ENCODE assay signal across 20 cellular contexts in the genomic region with DNA sequence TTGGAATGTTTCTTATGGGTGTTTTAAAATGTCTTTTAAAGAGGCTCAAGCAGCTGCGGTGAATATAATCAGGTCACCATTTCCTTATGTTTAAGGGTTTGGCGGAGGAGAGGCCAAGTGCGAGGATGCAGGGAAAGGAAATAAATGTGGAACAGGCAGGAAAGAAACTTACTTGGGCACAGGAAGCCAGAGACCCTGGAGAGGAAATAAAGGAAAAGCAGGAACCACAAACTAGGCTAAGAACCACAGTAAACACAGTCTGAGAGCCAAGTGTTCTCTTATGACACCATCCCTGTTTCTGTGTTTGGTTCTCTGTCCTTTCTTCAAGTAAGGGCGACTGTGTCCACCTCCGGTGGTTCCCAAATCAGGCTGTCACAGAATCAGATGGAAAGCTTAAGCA.
DNase-seq lines count a peak whose midpoint lies in the region; ATAC-seq and TF ChIP-seq lines count a peak whose summit lies in the region.
"Had no signal": no experiment of that assay in that cellular context is flagged by ENCODE, and none has a peak within 500 bp of the region (broad histone marks: within the 10 kb centered on the region; RNA-seq: fewer than 3 reads in every experiment).

No MANE protein-coding gene starts in this region.

- H3K4me2 ChIP-seq in neuronal stem cell (ENCODE audit: insufficient read depth, low read length, poor library complexity, severe bottlenecking), result no peak overlapping the region

- no peak for TF ChIP-seq POLR2A in spleen (IDR thresholded peaks at IDR 0.05)

- TF ChIP-seq CTCF in right atrium auricular region (IDR thresholded peaks at IDR 0.05) (no peak), spleen (IDR thresholded peaks at IDR 0.05 in 8 of 11, conservative IDR thresholded peaks at IDR 0.05 in 3 of 11) (no peak)

- no peaks in the 10 kb centered on the region for H3K79me1 ChIP-seq in neuronal stem cell (ENCODE audit: low read depth, low read length)

- no peak overlapping the region for H4K8ac ChIP-seq in neuronal stem cell (ENCODE audit: low read depth, low read length)

- H3K4me3 ChIP-seq in ACC112 (ENCODE audit: low read depth, low read length), result no peak overlapping the region
- no peak overlapping the region for H3K4me3 ChIP-seq in right atrium auricular region
- H3K4me3 ChIP-seq in spleen, result no peak overlapping the region
- no peak overlapping the region for H3K4me3 ChIP-seq in neuronal stem cell (ENCODE audit: low read length in 2 of 2)
- H3K4me3 ChIP-seq: mucosa of descending colon, SK-N-MC had no signal

- DNase-seq in UCSD-AML1 (lab: John Stamatoyannopoulos, UW; ENCODE audit: unreplicated experiment), result peak; percentile 21
- no peak for DNase-seq in right atrium auricular region (ENCODE audit: low spot score)
- DNase-seq in spleen, result no peak
- no peak for DNase-seq in ureter (ENCODE audit: low spot score)
- DNase-seq in neuronal stem cell (ENCODE audit: low spot score), result no peak
- no peak for DNase-seq in NCI-H510A (lab: John Stamatoyannopoulos, UW)
- DNase-seq: activated B cell treated with CpG ODN at 0.5 μM for 24 hours; activated CD8-positive, alpha-beta T cell treated with anti-CD3 and anti-CD28 coated beads, Interleukin-2, amount 10 ng/mL, durations not matched to agents 7 days and 5 days; activated T-cell treated with anti-CD3 and anti-CD28 coated beads, Interleukin-2, amount 50 U/mL, for 72 hours; CD4-positive, CD25-positive, alpha-beta regulatory T cell; cortex of kidney; foreskin fibroblast; mucosa of descending colon; NCI-H345 had no signal

- no peak overlapping the region for H3K4ac ChIP-seq in neuronal stem cell (ENCODE audit: low read length)

- no peak overlapping the region for H3K23ac ChIP-seq in neuronal stem cell (ENCODE audit: low read depth, low read length, poor library complexity)

- H3K36me3 ChIP-seq in ACC112 (ENCODE audit: insufficient read depth, low read length), result no peaks in the 10 kb centered on the region
- H3K36me3 ChIP-seq in right atrium auricular region, result no peaks in the 10 kb centered on the region
- no peaks in the 10 kb centered on the region for H3K36me3 ChIP-seq in spleen
- no peaks in the 10 kb centered on the region for H3K36me3 ChIP-seq in neuronal stem cell (replicated peaks in 1 of 2; ENCODE audit: control insufficient read depth in 2 of 2, insufficient read depth in 2 of 2, low read length in 2 of 2)

- no peak for ATAC-seq in esophagus mucosa
- ATAC-seq: activated CD8-positive, alpha-beta T cell treated with anti-CD3 and anti-CD28 coated beads, Interleukin-2, amount 10 ng/mL, durations not matched to agents 7 days and 5 days; activated naive CD4-positive, alpha-beta T cell treated with anti-CD3 and anti-CD28 coated beads, Interleukin-2, amount 50 U/mL, for 72 hours; activated T-cell treated with anti-CD3 and anti-CD28 coated beads, Interleukin-2, amount 50 U/mL, for 72 hours; mucosa of descending colon; Panc1; stimulated activated memory B cell treated with anti-CD40 and anti-IgM and Interleukin-4, amounts not matched to agents 10 μg/mL and 1 μg/mL and 100 μg/mL, for 72 hours had no signal

- intact Hi-C loops in spleen (cut with DNase I; ENCODE audit: low total_unique reads), result loop anchor here (10.0 kb wide), 1 partner anchor 77 kb away; no protein-coding TSS in a partner anchor

- H3K9ac ChIP-seq in neuronal stem cell (ENCODE audit: low read depth, low read length, poor library complexity), result no peak overlapping the region

- no peaks in the 10 kb centered on the region for H3K79me2 ChIP-seq in ACC112 (ENCODE audit: control insufficient read depth, insufficient read depth, low read length, unreplicated experiment)

- H3K14ac ChIP-seq in neuronal stem cell (ENCODE audit: low read length), result no peak overlapping the region

- H2BK5ac ChIP-seq in neuronal stem cell (ENCODE audit: low read length), result no peak overlapping the region

- H2AFZ ChIP-seq in ACC112 (ENCODE audit: low read length, unreplicated experiment), result peak overlapping the region; percentile 22
- H2AFZ ChIP-seq in neuronal stem cell (ENCODE audit: low read length), result no peak overlapping the region

- no peak overlapping the region for H2BK120ac ChIP-seq in neuronal stem cell (ENCODE audit: low read depth, low read length)

- H2BK15ac ChIP-seq in neuronal stem cell (ENCODE audit: low read length), result no peak overlapping the region

- no peak overlapping the region for H2AK5ac ChIP-seq in neuronal stem cell (ENCODE audit: low read depth, low read length)

- no peak overlapping the region for H3K18ac ChIP-seq in neuronal stem cell (ENCODE audit: low read length)

- peak overlapping the region; percentile 66 for H3K27ac ChIP-seq in ACC112 (ENCODE audit: low read depth, low read length)
- peak overlapping the region; percentile 24 to 72 for H3K27ac ChIP-seq in right atrium auricular region
- H3K27ac ChIP-seq in spleen, result peak overlapping the region in 6 of 8 donors; percentile 4 to 60 (median 42)
- H3K27ac ChIP-seq in neuronal stem cell (replicated peaks; ENCODE audit: low read length), result no peak overlapping the region
- H3K27ac ChIP-seq: SK-N-MC had no signal

- H3K4me1 ChIP-seq in ACC112 (ENCODE audit: control insufficient read depth, insufficient read depth, low read length, unreplicated experiment) (peaks cover 21% of the 10 kb centered on the region), right atrium auricular region (peaks cover 0 to 33% of the 10 kb centered on the region in 2 donors), spleen (peaks cover 0 to 16% (median 0%) of the 10 kb centered on the region in 6 donors), neuronal stem cell (ENCODE audit: control insufficient read depth in 2 of 2, insufficient read depth in 1 of 2, low read depth in 1 of 2, low read length in 2 of 2) (no peaks in the 10 kb centered on the region)

- H4K91ac ChIP-seq in neuronal stem cell (ENCODE audit: low read depth, low read length, poor library complexity), result no peak overlapping the region

- H3K9me3 ChIP-seq in right atrium auricular region (no peaks in the 10 kb centered on the region), spleen (no peaks in the 10 kb centered on the region), neuronal stem cell (replicated peaks in 1 of 2; ENCODE audit: control insufficient read depth in 2 of 2, insufficient read depth in 1 of 2, low read depth in 1 of 2, low read length in 2 of 2) (no peaks in the 10 kb centered on the region)
- H3K9me3 ChIP-seq: mucosa of descending colon had no signal

- 46 to 58% (median 56%) methylated on average over 5 of the region's 5 CpGs for WGBS in spleen, 5 donors
- no CpG with 5 or more reads among the region's 5 CpGs for WGBS in neuronal stem cell (ENCODE audit: extremely low coverage in 2 of 2, insufficient read length in 2 of 2, insufficient replicate concordance in 1 of 2), 2 donors

- no peak overlapping the region for H2BK12ac ChIP-seq in neuronal stem cell (ENCODE audit: low read length)

- H3K27me3 ChIP-seq in ACC112 (ENCODE audit: insufficient read depth, low read length) (no peaks in the 10 kb centered on the region), right atrium auricular region (no peaks in the 10 kb centered on the region), spleen (replicated peaks in 1 of 7) (no peaks in the 10 kb centered on the region), neuronal stem cell (ENCODE audit: control insufficient read depth in 3 of 3, insufficient read depth in 3 of 3, low read depth in 1 of 3, low read length in 3 of 3) (no peaks in the 10 kb centered on the region)
